32 cellular contexts compared by ENCODE assay signal in genomic region chr18:45645610-45646009, GRCh38. TPM values are rescaled to one million over a fixed set of nuclear protein-coding genes. Genes with fewer than 3 reads are reported as not detected.
"Had no signal": no experiment of that assay in that cellular context is flagged by ENCODE, and none has a peak within 500 bp of the region (broad histone marks: within the 10 kb centered on the region; RNA-seq: fewer than 3 reads in every experiment).

No MANE protein-coding gene starts in this region.

- DNase-seq: stimulated activated CD4-positive, alpha-beta T cell treated with anti-CD3 and anti-CD28 coated beads, Interleukin-2, amount 100 ng/mL, for 48 hours; stimulated activated CD4-positive, alpha-beta T cell treated with anti-CD3 and anti-CD28 coated beads, Interleukin-4, amount 100 ng/mL, for 1 hour; stimulated activated CD4-positive, alpha-beta T cell treated with anti-CD3 and anti-CD28 coated beads, Interleukin-4, amount 100 ng/mL, for 24 hours; stimulated activated CD4-positive, alpha-beta T cell treated with anti-CD3 and anti-CD28 coated beads, Interleukin-4, amount 100 ng/mL, for 4 hours; stimulated activated CD8-positive, alpha-beta memory T cell treated with anti-CD3 and anti-CD28 coated beads, Interleukin-4, amount 100 ng/mL, for 48 hours; stimulated activated naive B cell treated with anti-CD40 and anti-IgM and Interleukin-4, amounts not matched to agents 10 μg/mL and 1 μg/mL and 100 μg/mL, for 72 hours; stimulated activated naive CD4-positive, alpha-beta T cell; stimulated activated naive CD4-positive, alpha-beta T cell treated with Interleukin-2 at 50 U/mL for 16 hours; stimulated activated naive CD8-positive, alpha-beta T cell treated with anti-CD3 and anti-CD28 coated beads, Interleukin-15, amount 100 ng/mL, for 72 hours; stimulated activated naive CD8-positive, alpha-beta T cell treated with anti-CD3 and anti-CD28 coated beads, Interleukin-15, Interleukin-2, amounts not matched to agents 100 U/mL and 50 U/mL, for 24 hours; stomach; substantia nigra; testis; thyroid gland; tibial artery; transverse colon; trophoblast cell; upper lobe of left lung; upper lobe of right lung; uterus had no signal

- H3K9me3 Mint-ChIP-seq: stimulated activated effector memory CD8-positive, alpha-beta T cell treated with anti-CD3 and anti-CD28 coated beads, Interleukin-12 subunit alpha, Interleukin-12 subunit beta, amount 100 ng/mL, for 72 hours; stimulated activated memory B cell treated with anti-CD40 and anti-IgM and Interleukin-4, amounts not matched to agents 10 μg/mL and 1 μg/mL and 100 μg/mL, for 72 hours; stimulated activated naive B cell treated with anti-CD40 and anti-IgM and Interleukin-4, amounts not matched to agents 10 μg/mL and 1 μg/mL and 100 μg/mL, for 72 hours; stimulated activated naive CD8-positive, alpha-beta T cell treated with anti-CD3 and anti-CD28 coated beads, Interleukin-15, amount 100 ng/mL, for 72 hours; stimulated activated naive CD8-positive, alpha-beta T cell treated with anti-CD3 and anti-CD28 coated beads, Interleukin-15, Interleukin-2, amounts not matched to agents 100 ng/mL and 50 ng/mL, for 24 hours had no signal

- H3K27ac ChIP-seq: stomach, suprapubic skin, testis, thoracic aorta, thyroid gland, tibial artery, tibial nerve, transverse colon, upper lobe of left lung, upper lobe of right lung, uterus, vagina had no signal

- H3K4me3 Mint-ChIP-seq: stimulated activated effector memory CD8-positive, alpha-beta T cell treated with anti-CD3 and anti-CD28 coated beads, Interleukin-12 subunit alpha, Interleukin-12 subunit beta, amount 100 ng/mL, for 72 hours; stimulated activated memory B cell treated with anti-CD40 and anti-IgM and Interleukin-4, amounts not matched to agents 10 μg/mL and 1 μg/mL and 100 μg/mL, for 72 hours; stimulated activated naive B cell treated with anti-CD40 and anti-IgM and Interleukin-4, amounts not matched to agents 10 μg/mL and 1 μg/mL and 100 μg/mL, for 72 hours; stimulated activated naive CD8-positive, alpha-beta T cell treated with anti-CD3 and anti-CD28 coated beads, Interleukin-15, amount 100 ng/mL, for 72 hours; stimulated activated naive CD8-positive, alpha-beta T cell treated with anti-CD3 and anti-CD28 coated beads, Interleukin-15, Interleukin-2, amounts not matched to agents 100 ng/mL and 50 ng/mL, for 24 hours; type B pancreatic cell had no signal

- H3K9me3 ChIP-seq: stomach, suprapubic skin, testis, thyroid gland, tibial artery, tibial nerve, transverse colon, upper lobe of left lung, upper lobe of right lung, uterus, vagina had no signal

- H3K27ac Mint-ChIP-seq: stimulated activated effector memory CD8-positive, alpha-beta T cell treated with anti-CD3 and anti-CD28 coated beads, Interleukin-12 subunit alpha, Interleukin-12 subunit beta, amount 100 ng/mL, for 72 hours; stimulated activated memory B cell treated with anti-CD40 and anti-IgM and Interleukin-4, amounts not matched to agents 10 μg/mL and 1 μg/mL and 100 μg/mL, for 72 hours; stimulated activated naive B cell treated with anti-CD40 and anti-IgM and Interleukin-4, amounts not matched to agents 10 μg/mL and 1 μg/mL and 100 μg/mL, for 72 hours; stimulated activated naive CD8-positive, alpha-beta T cell treated with anti-CD3 and anti-CD28 coated beads, Interleukin-15, amount 100 ng/mL, for 72 hours; stimulated activated naive CD8-positive, alpha-beta T cell treated with anti-CD3 and anti-CD28 coated beads, Interleukin-15, Interleukin-2, amounts not matched to agents 100 ng/mL and 50 ng/mL, for 24 hours; type B pancreatic cell had no signal

- H3K27me3 ChIP-seq: stomach, suprapubic skin, testis, thyroid gland, tibial artery, tibial nerve, transverse colon, upper lobe of left lung, upper lobe of right lung, uterus, vagina had no signal

- H3K4me3 ChIP-seq: stomach, suprapubic skin, testis, thoracic aorta, thyroid gland, tibial artery, tibial nerve, transverse colon, upper lobe of left lung, upper lobe of right lung, uterus, vagina had no signal

- H3K36me3 ChIP-seq: stomach, suprapubic skin, thoracic aorta, thyroid gland, tibial artery, tibial nerve, transverse colon, upper lobe of left lung, upper lobe of right lung, uterus, vagina had no signal

- H3K27me3 Mint-ChIP-seq: stimulated activated naive CD8-positive, alpha-beta T cell treated with anti-CD3 and anti-CD28 coated beads, Interleukin-15, amount 100 ng/mL, for 72 hours had no signal

- H3K4me1 ChIP-seq: testis, thyroid gland, upper lobe of left lung, upper lobe of right lung, uterus, vagina had no signal

- H3K36me3 Mint-ChIP-seq: stimulated activated effector memory CD8-positive, alpha-beta T cell treated with anti-CD3 and anti-CD28 coated beads, Interleukin-12 subunit alpha, Interleukin-12 subunit beta, amount 100 ng/mL, for 72 hours; stimulated activated memory B cell treated with anti-CD40 and anti-IgM and Interleukin-4, amounts not matched to agents 10 μg/mL and 1 μg/mL and 100 μg/mL, for 72 hours; stimulated activated naive B cell treated with anti-CD40 and anti-IgM and Interleukin-4, amounts not matched to agents 10 μg/mL and 1 μg/mL and 100 μg/mL, for 72 hours; type B pancreatic cell had no signal

- H3K4me1 Mint-ChIP-seq: stimulated activated effector memory CD8-positive, alpha-beta T cell treated with anti-CD3 and anti-CD28 coated beads, Interleukin-12 subunit alpha, Interleukin-12 subunit beta, amount 100 ng/mL, for 72 hours; stimulated activated memory B cell treated with anti-CD40 and anti-IgM and Interleukin-4, amounts not matched to agents 10 μg/mL and 1 μg/mL and 100 μg/mL, for 72 hours; stimulated activated naive B cell treated with anti-CD40 and anti-IgM and Interleukin-4, amounts not matched to agents 10 μg/mL and 1 μg/mL and 100 μg/mL, for 72 hours; stimulated activated naive CD8-positive, alpha-beta T cell treated with anti-CD3 and anti-CD28 coated beads, Interleukin-15, amount 100 ng/mL, for 72 hours had no signal

- FAIRE-seq: urothelium cell line had no signal

- ATAC-seq: stimulated activated effector memory CD8-positive, alpha-beta T cell treated with anti-CD3 and anti-CD28 coated beads, Interleukin-12 subunit alpha, Interleukin-12 subunit beta, amount 100 ng/mL, for 72 hours; stimulated activated memory B cell treated with anti-CD40 and anti-IgM and Interleukin-4, amounts not matched to agents 10 μg/mL and 1 μg/mL and 100 μg/mL, for 72 hours; stimulated activated naive B cell treated with anti-CD40 and anti-IgM and Interleukin-4, amounts not matched to agents 10 μg/mL and 1 μg/mL and 100 μg/mL, for 72 hours; stimulated activated naive CD8-positive, alpha-beta T cell treated with anti-CD3 and anti-CD28 coated beads, Interleukin-15, amount 100 ng/mL, for 72 hours; stimulated activated naive CD8-positive, alpha-beta T cell treated with anti-CD3 and anti-CD28 coated beads, Interleukin-15, Interleukin-2, amounts not matched to agents 100 U/mL and 50 U/mL, for 24 hours; upper lobe of right lung had no signal

RNA-seq across cellular contexts. Expression of gene SLC14A2, which starts 30.3 kb away (rescaled TPM):
- total RNA-seq: temporal lobe, transverse colon, upper lobe of right lung, ureter, uterus, vagina had no signal
- polyA plus RNA-seq: stomach, urinary bladder had no signal
